ENCODE assay signal across 17 cellular contexts in the genomic region with DNA sequence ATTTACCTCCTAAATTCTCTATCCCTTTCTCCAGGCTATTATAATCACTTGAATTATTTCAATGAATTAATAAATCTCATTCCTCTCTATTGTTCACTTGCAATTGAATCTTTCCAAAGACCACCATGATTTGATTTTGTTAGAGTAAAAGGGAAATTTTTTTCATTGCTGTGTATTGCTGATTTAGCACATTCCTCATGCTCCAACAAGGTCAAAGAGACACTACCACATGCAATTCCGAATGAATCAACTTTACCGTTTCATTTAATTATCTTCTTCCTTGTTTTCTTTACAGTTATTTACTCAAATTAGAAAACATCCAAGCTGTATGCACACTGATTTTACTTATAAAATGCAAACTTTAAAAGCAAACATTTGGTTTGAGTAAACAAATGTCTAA. TPM values are rescaled to one million over a fixed set of nuclear protein-coding genes. Genes with fewer than 3 reads are reported as not detected.
DNase-seq lines count a peak whose midpoint lies in the region; ATAC-seq and TF ChIP-seq lines count a peak whose summit lies in the region.
"Had no signal": no experiment of that assay in that cellular context is flagged by ENCODE, and none has a peak within 500 bp of the region (broad histone marks: within the 10 kb centered on the region; RNA-seq: fewer than 3 reads in every experiment).

No MANE protein-coding gene starts in this region.

- H3K27me3 ChIP-seq in left ventricle myocardium inferior (ENCODE audit: low read depth), result no peaks in the 10 kb centered on the region
- H3K27me3 ChIP-seq in rectal smooth muscle tissue (ENCODE audit: control insufficient read depth, insufficient read depth, low read length), result no peaks in the 10 kb centered on the region
- H3K27me3 ChIP-seq in uterus, result no peaks in the 10 kb centered on the region
- no peaks in the 10 kb centered on the region for H3K27me3 ChIP-seq in dorsolateral prefrontal cortex
- H3K27me3 ChIP-seq: MG63, testis had no signal

- no peak overlapping the region for H3K9ac ChIP-seq in rectal smooth muscle tissue (ENCODE audit: low read length)

- DNase-seq in left ventricle myocardium inferior, result no peak
- no peak for DNase-seq in Right ventricle myocardium inferior (ENCODE audit: missing footprints)
- DNase-seq in glutamatergic neuron, result no peak
- no peak for DNase-seq in uterus
- DNase-seq in activated T-helper 2 cell treated with anti-CD3 and anti-CD28 coated beads, Interferon-gamma antibody, Interleukin-2, Interleukin-4, amounts not matched to agents 10 μg/mL and 5 μg/mL and 100 μg/mL, durations not matched to agents 14 hours and 24 hours and 36 hours (ENCODE audit: low spot score), result no peak
- no peak for DNase-seq in NCI-H1694 (lab: John Stamatoyannopoulos, UW)
- no peak for DNase-seq in dorsolateral prefrontal cortex
- DNase-seq: activated CD4-positive, alpha-beta T cell treated with anti-CD3 and anti-CD28 coated beads, Interleukin-2, amount 10 ng/mL, durations not matched to agents 7 days and 5 days; activated naive CD8-positive, alpha-beta T cell treated with anti-CD3 and anti-CD28 coated beads for 36 hours; immature natural killer cell; MG63; NCI-H187 treated with DMSO at 0.1 percent for 48 hours; NCI-H510A treated with DMSO at 0.1 percent for 48 hours; stimulated activated CD4-positive, alpha-beta T cell treated with anti-CD3 and anti-CD28 coated beads, Interleukin-1b, Interleukin-23, amount 100 ng/mL, for 48 hours had no signal

- no peak for ATAC-seq in Right ventricle myocardium inferior
- ATAC-seq: SK-N-SH treated with all-trans-retinoic acid at 6 μM for 48 hours had no signal

- H3K27ac ChIP-seq in left ventricle myocardium inferior (replicated peaks) (peak overlapping the region; percentile 70), rectal smooth muscle tissue (ENCODE audit: low read depth, low read length) (peak overlapping the region; percentile 79), uterus (peak overlapping the region; percentile 79 to 82), dorsolateral prefrontal cortex (peak overlapping the region in 12 of 59 donors; percentile 1 to 64 (median 14))

- intact Hi-C loops in left ventricle myocardium inferior (cut with micrococcal nuclease) (no loop called here), Right ventricle myocardium inferior (cut with DNase I) (no loop called here), uterus (cut with DNase I; ENCODE audit: low total_unique reads) (no loop called here), dorsolateral prefrontal cortex (cut with DNase I) (no loop called here)
- intact Hi-C loops in activated T-helper 2 cell treated with anti-CD3 and anti-CD28 coated beads, Interferon-gamma antibody, Interleukin-2, Interleukin-4, amounts not matched to agents 10 μg/mL and 5 μg/mL and 100 μg/mL, durations not matched to agents 14 hours and 24 hours and 36 hours (cut with micrococcal nuclease), result no loop called here

- no peak overlapping the region for H3K4me3 Mint-ChIP-seq in glutamatergic neuron (ENCODE audit: unreplicated experiment)
- H3K4me3 Mint-ChIP-seq in activated T-helper 2 cell treated with anti-CD3 and anti-CD28 coated beads, Interferon-gamma antibody, Interleukin-2, Interleukin-4, amounts not matched to agents 10 μg/mL and 5 μg/mL and 100 μg/mL, durations not matched to agents 14 hours and 24 hours and 36 hours (ENCODE audit: low read depth), result no peak overlapping the region
- H3K4me3 Mint-ChIP-seq: activated CD4-positive, alpha-beta T cell treated with anti-CD3 and anti-CD28 coated beads, Interleukin-2, amount 10 ng/mL, durations not matched to agents 7 days and 5 days; activated naive CD8-positive, alpha-beta T cell treated with anti-CD3 and anti-CD28 coated beads for 36 hours; immature natural killer cell had no signal

- no peaks in the 10 kb centered on the region for H3K9me3 Mint-ChIP-seq in glutamatergic neuron (ENCODE audit: unreplicated experiment)
- no peaks in the 10 kb centered on the region for H3K9me3 Mint-ChIP-seq in activated T-helper 2 cell treated with anti-CD3 and anti-CD28 coated beads, Interferon-gamma antibody, Interleukin-2, Interleukin-4, amounts not matched to agents 10 μg/mL and 5 μg/mL and 100 μg/mL, durations not matched to agents 14 hours and 24 hours and 36 hours
- H3K9me3 Mint-ChIP-seq: activated CD4-positive, alpha-beta T cell treated with anti-CD3 and anti-CD28 coated beads, Interleukin-2, amount 10 ng/mL, durations not matched to agents 7 days and 5 days; activated naive CD8-positive, alpha-beta T cell treated with anti-CD3 and anti-CD28 coated beads for 36 hours; immature natural killer cell had no signal

- peak overlapping the region; percentile 46 for H3K4me3 ChIP-seq in left ventricle myocardium inferior
- H3K4me3 ChIP-seq in rectal smooth muscle tissue (ENCODE audit: low read length), result peak overlapping the region; percentile 64
- peak overlapping the region in 1 of 2 donors; percentile 41 for H3K4me3 ChIP-seq in uterus
- H3K4me3 ChIP-seq in dorsolateral prefrontal cortex, result peak overlapping the region in 3 of 59 donors; percentile 11 to 31 (median 27)
- H3K4me3 ChIP-seq: MG63, testis had no signal

- TF ChIP-seq CTCF in left ventricle myocardium inferior (IDR thresholded peaks at IDR 0.05; ENCODE audit: borderline replicate concordance) (no peak), glutamatergic neuron (IDR thresholded peaks at IDR 0.05; ENCODE audit: partially characterized antibody, unreplicated experiment) (no peak), uterus (IDR thresholded peaks at IDR 0.05) (no peak), dorsolateral prefrontal cortex (IDR thresholded peaks at IDR 0.05 in 54 of 56, conservative IDR thresholded peaks at IDR 0.05 in 2 of 56; ENCODE audit: low read depth in 1 of 56, partially characterized antibody in 56 of 56) (no peak)

- H3K36me3 Mint-ChIP-seq in glutamatergic neuron (ENCODE audit: unreplicated experiment), result no peaks in the 10 kb centered on the region
- peaks cover 19% of the 10 kb centered on the region for H3K36me3 Mint-ChIP-seq in activated T-helper 2 cell treated with anti-CD3 and anti-CD28 coated beads, Interferon-gamma antibody, Interleukin-2, Interleukin-4, amounts not matched to agents 10 μg/mL and 5 μg/mL and 100 μg/mL, durations not matched to agents 14 hours and 24 hours and 36 hours (ENCODE audit: low read depth)
- H3K36me3 Mint-ChIP-seq: activated naive CD8-positive, alpha-beta T cell treated with anti-CD3 and anti-CD28 coated beads for 36 hours; immature natural killer cell had no signal

- peaks cover 35% of the 10 kb centered on the region for H3K4me1 Mint-ChIP-seq in glutamatergic neuron (ENCODE audit: low read depth, unreplicated experiment)
- H3K4me1 Mint-ChIP-seq in activated T-helper 2 cell treated with anti-CD3 and anti-CD28 coated beads, Interferon-gamma antibody, Interleukin-2, Interleukin-4, amounts not matched to agents 10 μg/mL and 5 μg/mL and 100 μg/mL, durations not matched to agents 14 hours and 24 hours and 36 hours (ENCODE audit: low read depth), result peaks cover 60% of the 10 kb centered on the region
- H3K4me1 Mint-ChIP-seq: immature natural killer cell had no signal

- H3K4me1 ChIP-seq in left ventricle myocardium inferior (peaks cover 6% of the 10 kb centered on the region), rectal smooth muscle tissue (ENCODE audit: control insufficient read depth, insufficient read depth, low read length) (peaks cover 21% of the 10 kb centered on the region), uterus (peaks cover 0 to 2% of the 10 kb centered on the region in 2 donors)
- H3K4me1 ChIP-seq: testis had no signal

- no peaks in the 10 kb centered on the region for H3K36me3 ChIP-seq in left ventricle myocardium inferior
- no peaks in the 10 kb centered on the region for H3K36me3 ChIP-seq in rectal smooth muscle tissue (ENCODE audit: control insufficient read depth, insufficient read depth, low read length)
- H3K36me3 ChIP-seq in uterus, result no peaks in the 10 kb centered on the region
- H3K36me3 ChIP-seq: MG63 had no signal

- H3K9me3 ChIP-seq in left ventricle myocardium inferior (replicated peaks) (no peaks in the 10 kb centered on the region), uterus (no peaks in the 10 kb centered on the region)
- H3K9me3 ChIP-seq: MG63, testis had no signal

- peaks cover 2% of the 10 kb centered on the region for H3K27me3 Mint-ChIP-seq in glutamatergic neuron (ENCODE audit: unreplicated experiment)
- peaks cover 1% of the 10 kb centered on the region for H3K27me3 Mint-ChIP-seq in activated T-helper 2 cell treated with anti-CD3 and anti-CD28 coated beads, Interferon-gamma antibody, Interleukin-2, Interleukin-4, amounts not matched to agents 10 μg/mL and 5 μg/mL and 100 μg/mL, durations not matched to agents 14 hours and 24 hours and 36 hours (ENCODE audit: low read depth)
- H3K27me3 Mint-ChIP-seq: activated CD4-positive, alpha-beta T cell treated with anti-CD3 and anti-CD28 coated beads, Interleukin-2, amount 10 ng/mL, durations not matched to agents 7 days and 5 days had no signal

- no peak for TF ChIP-seq POLR2A in uterus (IDR thresholded peaks at IDR 0.05)

- H3K27ac Mint-ChIP-seq in glutamatergic neuron (ENCODE audit: unreplicated experiment), result peak overlapping the region; percentile 85
- no peak overlapping the region for H3K27ac Mint-ChIP-seq in activated T-helper 2 cell treated with anti-CD3 and anti-CD28 coated beads, Interferon-gamma antibody, Interleukin-2, Interleukin-4, amounts not matched to agents 10 μg/mL and 5 μg/mL and 100 μg/mL, durations not matched to agents 14 hours and 24 hours and 36 hours
- H3K27ac Mint-ChIP-seq: activated CD4-positive, alpha-beta T cell treated with anti-CD3 and anti-CD28 coated beads, Interleukin-2, amount 10 ng/mL, durations not matched to agents 7 days and 5 days; activated naive CD8-positive, alpha-beta T cell treated with anti-CD3 and anti-CD28 coated beads for 36 hours; immature natural killer cell had no signal

RNA-seq across cellular contexts. Expression of a gene that starts 1.0 kb away (rescaled TPM):
- total RNA-seq in left ventricle myocardium inferior (2.2 TPM), Right ventricle myocardium inferior (3.2 TPM), glutamatergic neuron (ENCODE audit: unreplicated experiment) (110 TPM), uterus (10 to 100 TPM in 1 of 4 donors, 1 to 10 TPM in 3; 2.3 to 31.2 (median 5.7) TPM), dorsolateral prefrontal cortex (10 to 100 TPM; 20.5 to 99.2 (median 61.8) TPM)
- 18.5 and 19.6 TPM in 2 replicates for total RNA-seq in activated T-helper 2 cell treated with anti-CD3 and anti-CD28 coated beads, Interferon-gamma antibody, Interleukin-2, Interleukin-4, amounts not matched to agents 10 μg/mL and 5 μg/mL and 100 μg/mL, durations not matched to agents 14 hours and 24 hours and 36 hours
